ENCODE assay signal across 1 cellular context in genomic region chr7:95843286-95843685, GRCh38.
TF ChIP-seq lines count a peak whose summit lies in the region.

No MANE protein-coding gene starts in this region.

TF ChIP-seq in GM23338, 12 proteins besides CTCF, POLR2A, EP300 and RAD21 (continued from another document):
- TF ChIP-seq, protein P1, sequence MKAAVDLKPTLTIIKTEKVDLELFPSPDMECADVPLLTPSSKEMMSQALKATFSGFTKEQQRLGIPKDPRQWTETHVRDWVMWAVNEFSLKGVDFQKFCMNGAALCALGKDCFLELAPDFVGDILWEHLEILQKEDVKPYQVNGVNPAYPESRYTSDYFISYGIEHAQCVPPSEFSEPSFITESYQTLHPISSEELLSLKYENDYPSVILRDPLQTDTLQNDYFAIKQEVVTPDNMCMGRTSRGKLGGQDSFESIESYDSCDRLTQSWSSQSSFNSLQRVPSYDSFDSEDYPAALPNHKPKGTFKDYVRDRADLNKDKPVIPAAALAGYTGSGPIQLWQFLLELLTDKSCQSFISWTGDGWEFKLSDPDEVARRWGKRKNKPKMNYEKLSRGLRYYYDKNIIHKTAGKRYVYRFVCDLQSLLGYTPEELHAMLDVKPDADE (IDR thresholded peaks at IDR 0.05), result no peak
- no peak for TF ChIP-seq NANOG (IDR thresholded peaks at IDR 0.05; ENCODE audit: borderline replicate concordance)
